Comparison of ENCODE assay signal across 9 cellular contexts in the genomic region with DNA sequence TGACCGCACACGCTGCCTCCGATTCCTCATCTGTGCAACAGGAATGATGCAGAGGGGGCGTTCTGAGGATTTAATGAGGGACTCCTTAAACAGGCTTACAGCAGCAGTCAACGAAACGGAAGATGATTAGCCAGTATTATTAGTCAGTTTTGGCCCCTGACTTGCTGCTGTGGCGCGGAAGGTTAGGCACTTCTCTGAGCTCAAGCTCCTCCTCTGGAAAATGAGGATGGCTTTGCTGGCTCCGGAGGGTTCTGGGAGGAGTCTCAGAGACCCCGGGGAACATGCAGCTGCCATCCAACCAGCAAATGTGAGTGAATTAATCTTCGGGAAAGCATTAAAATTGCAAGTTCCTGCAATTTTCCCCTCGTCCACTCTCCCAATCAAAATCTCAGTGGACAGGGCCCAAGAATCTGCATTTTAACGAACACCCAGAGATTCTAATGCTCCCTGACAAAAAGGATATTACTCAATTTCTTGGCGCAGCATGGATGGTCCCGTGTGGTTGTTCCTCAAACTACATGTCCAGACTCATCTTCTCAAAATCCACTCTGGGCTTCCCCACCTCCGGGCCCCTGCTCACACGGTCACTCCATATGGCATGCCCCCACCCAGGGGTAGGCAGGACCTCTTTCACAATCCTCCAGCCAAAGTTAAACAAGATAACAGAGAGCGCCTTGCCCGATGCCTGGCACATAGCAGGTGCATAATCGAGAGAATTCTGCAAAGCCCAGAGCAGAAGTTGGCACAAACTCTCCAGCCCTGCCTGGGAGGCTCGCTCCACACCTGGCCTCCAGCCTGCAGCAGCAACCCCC. TPM values are rescaled to one million over a fixed set of nuclear protein-coding genes. Genes with fewer than 3 reads are reported as not detected.
DNase-seq lines count a peak whose midpoint lies in the region; ATAC-seq, FAIRE-seq and TF ChIP-seq lines count a peak whose summit lies in the region.
"Had no signal": no experiment of that assay in that cellular context is flagged by ENCODE, and none has a peak within 500 bp of the region (broad histone marks: within the 10 kb centered on the region; RNA-seq: fewer than 3 reads in every experiment).

No MANE protein-coding gene starts in this region.

- H3K27ac Mint-ChIP-seq in endodermal cell (no peak overlapping the region), neural progenitor cell (peak overlapping the region; percentile 39)

- CTCF ChIA-PET in PC-3 (lab: Charles Lee): no interaction called here

- no peaks in the 10 kb centered on the region for H3K36me3 Mint-ChIP-seq in endodermal cell (ENCODE audit: low read depth)
- H3K36me3 Mint-ChIP-seq in neural progenitor cell: no peaks in the 10 kb centered on the region

- 62 to 67% methylated on average over 10 to 21 of the region's 21 CpGs for WGBS in endodermal cell (ENCODE audit: insufficient coverage in 1 of 2, insufficient read length in 1 of 2), 2 experiments
- whole genome bisulfite sequencing in prostate gland: 42% methylated on average over 21 of the region's 21 CpGs

- intact Hi-C loops in PC-3 (cut with micrococcal nuclease) (no loop called here), prostate gland (cut with DNase I) (no loop called here)

- no peaks in the 10 kb centered on the region for H3K9me2 ChIP-seq in PC-3 (replicated peaks; ENCODE audit: low read length)

- POLR2A ChIA-PET in PC-3 (lab: Charles Lee; ENCODE audit: unreplicated experiment): no interaction called here

- H4K20me1 ChIP-seq in PC-3 (ENCODE audit: low read length): no peaks in the 10 kb centered on the region
- peaks cover 5% of the 10 kb centered on the region for H4K20me1 ChIP-seq in neural progenitor cell (ENCODE audit: low read depth)

- H3F3A ChIP-seq in PC-3 (ENCODE audit: low read length, unreplicated experiment): no peaks in the 10 kb centered on the region
- H3F3A ChIP-seq in neural progenitor cell (ENCODE audit: low read depth): peaks cover 60% of the 10 kb centered on the region

- FAIRE-seq in H54 (lab: Jason Lieb, UNC): no peak

- ATAC-seq in PC-3: peak; percentile 47
- no peak for ATAC-seq in GM21515 (IDR thresholded peaks at IDR 0.05; ENCODE audit: unreplicated experiment)

- H3K4me3 ChIP-seq in PC-3 (ENCODE audit: low read length) (peak overlapping the region; percentile 82), endodermal cell (ENCODE audit: low read length) (peak overlapping the region; percentile 80), neural progenitor cell (peak overlapping the region; percentile 52), prostate gland (no peak overlapping the region)

- H3K4me1 ChIP-seq in PC-3 (ENCODE audit: insufficient read depth, low read length) (peaks cover 34% of the 10 kb centered on the region), endodermal cell (ENCODE audit: control insufficient read depth, insufficient read depth, low read length) (no peaks in the 10 kb centered on the region), neural progenitor cell (peaks cover 22% of the 10 kb centered on the region), prostate gland (replicated peaks) (no peaks in the 10 kb centered on the region)

- H3K79me2 ChIP-seq in PC-3 (ENCODE audit: low read length) (peaks cover 98% of the 10 kb centered on the region), neural progenitor cell (ENCODE audit: low read depth) (no peaks in the 10 kb centered on the region)

- DNase-seq in ELR (ENCODE audit: low read depth) (peak; percentile 60), PC-3 (no peak), endodermal cell (no peak), neural progenitor cell (ENCODE audit: low spot score) (no peak), H54 (ENCODE audit: insufficient read length, low spot score) (no peak), D341Med (ENCODE audit: low spot score) (no peak), prostate gland (ENCODE audit: low spot score) (no peak)

- H3K9me3 ChIP-seq in PC-3 (ENCODE audit: low read length) (no peaks in the 10 kb centered on the region), endodermal cell (ENCODE audit: control insufficient read depth, low read length) (no peaks in the 10 kb centered on the region), neural progenitor cell (ENCODE audit: low read depth) (no peaks in the 10 kb centered on the region), prostate gland (no peaks in the 10 kb centered on the region)

- H3K4me2 ChIP-seq in PC-3 (ENCODE audit: low read length): peak overlapping the region; percentile 99
- peak overlapping the region; percentile 79 for H3K4me2 ChIP-seq in neural progenitor cell

- H3K9ac ChIP-seq in PC-3 (ENCODE audit: low read length) (peak overlapping the region; percentile 59), endodermal cell (ENCODE audit: extremely low read depth, low read length, poor library complexity, severe bottlenecking) (no peak overlapping the region), neural progenitor cell (no peak overlapping the region)

- H3K36me3 ChIP-seq in PC-3 (ENCODE audit: low read depth, low read length) (no peaks in the 10 kb centered on the region), endodermal cell (ENCODE audit: control insufficient read depth, insufficient read depth, low read length) (no peaks in the 10 kb centered on the region), neural progenitor cell (no peaks in the 10 kb centered on the region), prostate gland (no peaks in the 10 kb centered on the region)

- H3K9me3 Mint-ChIP-seq in endodermal cell (no peaks in the 10 kb centered on the region), neural progenitor cell (no peaks in the 10 kb centered on the region)

- H3K4me3 Mint-ChIP-seq in endodermal cell (peak overlapping the region; percentile 69), neural progenitor cell (peak overlapping the region; percentile 87)

- TF ChIP-seq CTCF in PC-3 (conservative IDR thresholded peaks at IDR 0.05; ENCODE audit: low read depth, low read length) (no peak), endodermal cell (conservative IDR thresholded peaks at IDR 0.05) (peak; percentile 37), neural progenitor cell (IDR thresholded peaks at IDR 0.05) (no peak), prostate gland (IDR thresholded peaks at IDR 0.05) (no peak)

- H3K27me3 Mint-ChIP-seq in endodermal cell (ENCODE audit: insufficient read depth) (peaks cover 64% of the 10 kb centered on the region), neural progenitor cell (ENCODE audit: insufficient read depth, low read depth) (peaks cover 63% of the 10 kb centered on the region)

- TF ChIP-seq POLR2A in H54 (IDR thresholded peaks at IDR 0.05; ENCODE audit: low read depth, low read length): no peak
- no peak for TF ChIP-seq POLR2A in prostate gland (IDR thresholded peaks at IDR 0.05)

- TSS peak; percentile 24 for BruUV-seq in PC-3 (replicated peaks; lab: Mats Ljungman, UMichigan)

- H3K4me1 Mint-ChIP-seq in endodermal cell (peaks cover 19% of the 10 kb centered on the region), neural progenitor cell (peaks cover 59% of the 10 kb centered on the region)

- H2AFZ ChIP-seq in PC-3 (ENCODE audit: low read length) (peak overlapping the region; percentile 75), neural progenitor cell (replicated peaks) (peak overlapping the region; percentile 89)

- H3K27ac ChIP-seq in PC-3 (ENCODE audit: low read length): peak overlapping the region; percentile 42
- no peak overlapping the region for H3K27ac ChIP-seq in endodermal cell (ENCODE audit: low read depth, low read length)
- no peak overlapping the region for H3K27ac ChIP-seq in neural progenitor cell
- no peak overlapping the region for H3K27ac ChIP-seq in prostate gland

- H3K27me3 ChIP-seq in PC-3 (ENCODE audit: low read length): no peaks in the 10 kb centered on the region
- H3K27me3 ChIP-seq in endodermal cell (ENCODE audit: control insufficient read depth, insufficient read depth, low read length, poor library complexity, severe bottlenecking): peaks cover 73% of the 10 kb centered on the region
- peaks cover 63% of the 10 kb centered on the region for H3K27me3 ChIP-seq in neural progenitor cell
- no peaks in the 10 kb centered on the region for H3K27me3 ChIP-seq in prostate gland (replicated peaks; ENCODE audit: insufficient read depth)

RNA-seq across cellular contexts. Expression of a gene that starts 6.4 kb away (rescaled TPM):
- total RNA-seq in PC-3 (2014; rRNA removed) (10.0 and 14.5 TPM in 2 replicates), endodermal cell (under 1 TPM; 0.40 to 0.46 TPM), neural progenitor cell (ENCODE audit: low replicate concordance) (0.82 and 1.1 TPM in 2 replicates), prostate gland (1 to 10 TPM; 2.8 to 4.3 TPM)
- 2.1 TPM for polyA plus RNA-seq in endodermal cell (2013, experiment 1 of 2)
- 1.7 TPM for polyA plus RNA-seq in endodermal cell (2013, experiment 2 of 2)
- total RNA-seq: lung microvascular endothelial cell had no signal

Comparison
In these comparisons a context has a peak if more than half of its experiments do, and no peak if none do; other contexts are left out.
1. H3K4me3 ChIP-seq: peak in PC-3 (single experiment), endodermal cell (single experiment) and neural progenitor cell (single experiment); none in prostate gland (0 of 2).